ENCODE assay signal across 8 cellular contexts in the genomic region with DNA sequence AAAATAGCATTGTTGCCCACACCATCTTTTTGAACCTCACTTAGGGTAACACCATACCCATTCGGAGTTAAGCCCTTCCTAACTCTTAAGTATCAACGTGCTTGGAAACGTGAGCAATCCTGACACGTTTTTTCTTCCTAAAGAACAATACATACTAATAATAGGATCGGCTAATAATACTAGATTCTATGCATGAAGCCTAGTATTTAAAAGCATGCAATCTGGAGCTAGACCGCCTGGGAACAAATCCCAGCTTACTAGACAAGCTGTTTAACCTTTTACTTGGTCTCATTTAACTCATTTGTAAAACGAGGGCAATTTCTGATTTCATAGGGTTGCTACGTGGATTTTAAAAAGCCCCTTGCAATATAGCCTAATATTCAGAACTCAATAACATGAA. TPM values are rescaled to one million over a fixed set of nuclear protein-coding genes. Genes with fewer than 3 reads are reported as not detected.
DNase-seq lines count a peak whose midpoint lies in the region; ATAC-seq, FAIRE-seq and TF ChIP-seq lines count a peak whose summit lies in the region.

No MANE protein-coding gene starts in this region.

- intact Hi-C loops in lower lobe of right lung (cut with DNase I), result no loop called here
- intact Hi-C loops in upper lobe of right lung (cut with DNase I), result no loop called here

- ATAC-seq in lower lobe of right lung (peak in 1 of 2 donors; percentile 0), upper lobe of right lung (no peak), GM21576 (IDR thresholded peaks at IDR 0.05; ENCODE audit: unreplicated experiment) (no peak)

- H3K4me3 ChIP-seq in Loucy (ENCODE audit: low read length, poor library complexity, severe bottlenecking), result peak overlapping the region; percentile 87
- H3K4me3 ChIP-seq in brain microvascular endothelial cell (ENCODE audit: low read depth, low read length), result peak overlapping the region; percentile 80
- peak overlapping the region; percentile 65 for H3K4me3 ChIP-seq in lower lobe of right lung
- peak overlapping the region; percentile 60 for H3K4me3 ChIP-seq in upper lobe of right lung

- peak overlapping the region; percentile 99 for H3K27ac ChIP-seq in brain microvascular endothelial cell
- peak overlapping the region; percentile 97 for H3K27ac ChIP-seq in lower lobe of right lung
- H3K27ac ChIP-seq in upper lobe of right lung, result peak overlapping the region; percentile 93

- H3F3A ChIP-seq in Loucy (ENCODE audit: low read depth), result no peaks in the 10 kb centered on the region

- peak overlapping the region; percentile 75 for H2AFZ ChIP-seq in Loucy (ENCODE audit: low read length)

- H3K9me3 ChIP-seq in Loucy (ENCODE audit: insufficient read depth, low read depth, low read length), result no peaks in the 10 kb centered on the region
- H3K9me3 ChIP-seq in lower lobe of right lung, result no peaks in the 10 kb centered on the region
- H3K9me3 ChIP-seq in upper lobe of right lung, result no peaks in the 10 kb centered on the region

- no peaks in the 10 kb centered on the region for H3K36me3 ChIP-seq in Loucy (ENCODE audit: insufficient read depth, low read length)
- H3K36me3 ChIP-seq in brain microvascular endothelial cell (replicated peaks), result no peaks in the 10 kb centered on the region
- H3K36me3 ChIP-seq in lower lobe of right lung, result no peaks in the 10 kb centered on the region
- H3K36me3 ChIP-seq in upper lobe of right lung, result no peaks in the 10 kb centered on the region

- H3K27me3 ChIP-seq in Loucy (ENCODE audit: insufficient read depth, low read length, poor library complexity, severe bottlenecking) (no peaks in the 10 kb centered on the region), brain microvascular endothelial cell (replicated peaks) (no peaks in the 10 kb centered on the region), lower lobe of right lung (ENCODE audit: low read depth) (no peaks in the 10 kb centered on the region), upper lobe of right lung (no peaks in the 10 kb centered on the region)

- no peak for TF ChIP-seq CTCF in D721Med (IDR thresholded peaks at IDR 0.05; ENCODE audit: insufficient read depth, missing control alignments)
- no peak for TF ChIP-seq CTCF in Loucy (conservative IDR thresholded peaks at IDR 0.05; ENCODE audit: low read length)
- no peak for TF ChIP-seq CTCF in brain microvascular endothelial cell (IDR thresholded peaks at IDR 0.05; ENCODE audit: low read depth, low read length, missing control alignments)
- no peak for TF ChIP-seq CTCF in lower lobe of right lung (IDR thresholded peaks at IDR 0.05)
- TF ChIP-seq CTCF in upper lobe of right lung (IDR thresholded peaks at IDR 0.05), result no peak

- in situ Hi-C loops in brain microvascular endothelial cell (cut with HindIII; ENCODE audit: low pct_ligation_motif_present, low sequenced_read_pairs), result no loop called here

- H3K4me1 ChIP-seq in Loucy (ENCODE audit: insufficient read depth, low read length, poor library complexity, severe bottlenecking) (peaks cover 51% of the 10 kb centered on the region), lower lobe of right lung (peaks cover 30% of the 10 kb centered on the region), upper lobe of right lung (peaks cover 21% of the 10 kb centered on the region)

- H4K20me1 ChIP-seq in Loucy (ENCODE audit: insufficient read depth, low read length, poor library complexity, severe bottlenecking), result peaks cover 28% of the 10 kb centered on the region

- H3K4me2 ChIP-seq in Loucy (ENCODE audit: low read depth, low read length, poor library complexity, severe bottlenecking), result peak overlapping the region; percentile 83

- no peaks in the 10 kb centered on the region for H3K9me2 ChIP-seq in Loucy (replicated peaks; ENCODE audit: low read depth, low read length)

- FAIRE-seq in D721Med (lab: Jason Lieb, UNC), result peak; percentile 32

- DNase-seq in D721Med (ENCODE audit: insufficient read length, low spot score) (no peak), brain microvascular endothelial cell (peak; percentile 12), lower lobe of right lung (no peak), upper lobe of right lung (no peak), hypothalamus (lab: John Stamatoyannopoulos, UW) (no peak)
- no peak for DNase-seq in activated effector memory CD4-positive, alpha-beta T cell treated with Interleukin-2 at 50 U/mL for 16 hours

- H3K79me2 ChIP-seq in Loucy (ENCODE audit: insufficient read depth, low read length), result peaks cover 51% of the 10 kb centered on the region

- H3K9ac ChIP-seq in Loucy (ENCODE audit: low read depth, low read length, poor library complexity, severe bottlenecking), result peak overlapping the region; percentile 90

RNA-seq across cellular contexts. Expression of gene SMC2, which starts 0.9 kb away (rescaled TPM):
- total RNA-seq in lower lobe of right lung (10.4 TPM), upper lobe of right lung (7.8 TPM)
